ENCODE assay signal across 1 cellular context in the genomic region with DNA sequence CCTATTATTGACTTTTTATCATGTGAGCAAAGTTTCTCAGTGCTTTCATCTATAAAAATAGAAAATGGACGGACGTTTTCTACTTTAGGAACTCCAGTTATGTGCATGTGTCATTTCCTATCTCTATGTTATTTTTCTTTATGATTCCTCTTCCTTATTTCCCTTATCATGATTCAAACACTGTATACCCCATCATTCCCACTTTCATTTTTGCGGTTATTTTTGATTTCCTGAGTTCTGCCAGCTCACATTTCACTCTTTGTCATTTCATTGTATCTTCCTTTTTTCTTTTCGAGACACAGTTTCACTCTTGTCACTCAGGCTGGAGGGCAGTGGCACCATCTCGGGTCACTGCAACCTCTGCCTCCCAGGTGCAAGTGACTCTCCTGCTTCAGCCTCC.
TF ChIP-seq lines count a peak whose summit lies in the region.

No MANE protein-coding gene starts in this region.

TF ChIP-seq in IMR-90, 13 proteins besides CTCF, POLR2A, EP300 and RAD21:
- no peak for TF ChIP-seq CHD1 (IDR thresholded peaks at IDR 0.05; ENCODE audit: low read depth, low read length)
- no peak for TF ChIP-seq RCOR1 (IDR thresholded peaks at IDR 0.05; ENCODE audit: insufficient replicate concordance, low read length)
- no peak for TF ChIP-seq BHLHE40 (IDR thresholded peaks at IDR 0.05; ENCODE audit: low read depth, low read length)
- TF ChIP-seq SMC3 (IDR thresholded peaks at IDR 0.05; ENCODE audit: low read depth, low read length) = no peak
